ENCODE assay signal across 24 cellular contexts in genomic region chr19:11549386-11549953, GRCh38. TPM values are rescaled to one million over a fixed set of nuclear protein-coding genes. Genes with fewer than 3 reads are reported as not detected.
A peak's percentile ranks its signal among the peaks of the same experiment; 100 is the strongest.
DNase-seq lines count a peak whose midpoint lies in the region; ATAC-seq, FAIRE-seq and TF ChIP-seq lines count a peak whose summit lies in the region.
"Had no signal": no experiment of that assay in that cellular context is flagged by ENCODE, and none has a peak within 500 bp of the region (broad histone marks: within the 10 kb centered on the region; RNA-seq: fewer than 3 reads in every experiment).

No MANE protein-coding gene starts in this region.

- no peak overlapping the region for H3K18ac ChIP-seq in mesenchymal stem cell (ENCODE audit: low read depth in 1 of 2, low read length in 2 of 2)

- no peak overlapping the region for H2BK5ac ChIP-seq in mesenchymal stem cell (ENCODE audit: low read depth, low read length, poor library complexity, severe bottlenecking)

- H3K14ac ChIP-seq in mesenchymal stem cell (ENCODE audit: low read length in 2 of 2), result no peak overlapping the region

- POLR2A ChIA-PET in WTC11 (lab: Charles Lee), result no interaction called here

- peak overlapping the region; percentile 46 for H4K91ac ChIP-seq in mesenchymal stem cell (ENCODE audit: low read length)

- peaks cover 25 to 59% of the 10 kb centered on the region in 2 experiments for H3K36me3 ChIP-seq in mesenchymal stem cell (ENCODE audit: control insufficient read depth in 1 of 2, insufficient read depth in 2 of 2, low read depth in 1 of 2, low read length in 2 of 2)
- H3K36me3 ChIP-seq in stomach smooth muscle (ENCODE audit: control insufficient read depth in 2 of 2, insufficient read depth in 2 of 2, low read length in 2 of 2), result peaks cover 48 to 51% of the 10 kb centered on the region in 2 donors

- no peak overlapping the region for H3K4me2 ChIP-seq in mesenchymal stem cell (ENCODE audit: low read length, poor library complexity, severe bottlenecking)
- H3K4me2 ChIP-seq: BLaER1 treated with 17β-estradiol and CSF1 and Interleukin-3, amounts not matched to agents 10 nM and 100 nM had no signal

- TF ChIP-seq POLR2A in GM12892 (IDR thresholded peaks at IDR 0.05; ENCODE audit: low read depth, low read length), result no peak

- H3K27me3 Mint-ChIP-seq in WTC11 (ENCODE audit: low read depth), result no peaks in the 10 kb centered on the region
- peaks cover 0 to 3% of the 10 kb centered on the region in 2 donors for H3K27me3 Mint-ChIP-seq in natural killer cell treated with Interleukin-12 subunit alpha and Interleukin-12 subunit beta and Interleukin-15 and Interleukin-18, amount 100 ng/mL, for 72 hours
- H3K27me3 Mint-ChIP-seq: CD4-positive, alpha-beta T cell had no signal

- no peak overlapping the region for H3K27ac Mint-ChIP-seq in WTC11
- no peak overlapping the region for H3K27ac Mint-ChIP-seq in natural killer cell treated with Interleukin-12 subunit alpha and Interleukin-12 subunit beta and Interleukin-15 and Interleukin-18, amount 100 ng/mL, for 72 hours
- H3K27ac Mint-ChIP-seq: CD4-positive, alpha-beta T cell had no signal

- DNase-seq in GM20000 (ENCODE audit: low spot score) (peak; percentile 3), WTC11 (ENCODE audit: low spot score) (no peak), mesenchymal stem cell (no peak), GM12892 (ENCODE audit: insufficient read length) (no peak), NCI-H2196 treated with DMSO at 0.1 percent for 48 hours (lab: John Stamatoyannopoulos, UW; ENCODE audit: unreplicated experiment) (no peak)
- DNase-seq in natural killer cell treated with Interleukin-12 subunit alpha and Interleukin-12 subunit beta and Interleukin-15 and Interleukin-18, amount 100 ng/mL, for 72 hours (ENCODE audit: low spot score), result no peak
- DNase-seq: CD4-positive, alpha-beta T cell; DMS53; Kasumi-1; NCI-H1092 treated with DMSO at 0.1 percent for 48 hours; NCI-H1436; NCI-H187; NCI-H2081 treated with DMSO at 0.1 percent for 48 hours; NCI-H2171 treated with DMSO at 0.1 percent for 48 hours; NCI-H446; NCI-H524 treated with DMSO at 0.1 percent for 48 hours; NCI-H774 had no signal

- H3K9ac ChIP-seq in mesenchymal stem cell (ENCODE audit: low read length) (no peak overlapping the region), stomach smooth muscle (ENCODE audit: low read length in 2 of 2) (no peak overlapping the region)
- H3K9ac ChIP-seq: BLaER1 treated with 17β-estradiol and CSF1 and Interleukin-3, amounts not matched to agents 10 nM and 100 nM had no signal

- H4K8ac ChIP-seq in mesenchymal stem cell (ENCODE audit: low read length), result no peak overlapping the region

- peak; percentile 10; the same call in 1 of the 2 replicates for ATAC-seq in WTC11
- no peak for ATAC-seq in natural killer cell treated with Interleukin-12 subunit alpha and Interleukin-12 subunit beta and Interleukin-15 and Interleukin-18, amount 100 ng/mL, for 72 hours
- no peak for ATAC-seq in GM21526 (IDR thresholded peaks at IDR 0.05; ENCODE audit: low FRiP score, unreplicated experiment)

- no peak overlapping the region for H2BK120ac ChIP-seq in mesenchymal stem cell (ENCODE audit: low read depth, low read length)

- H3K27me3 ChIP-seq in mesenchymal stem cell (ENCODE audit: control insufficient read depth in 1 of 2, insufficient read depth in 1 of 2, low read length in 2 of 2) (no peaks in the 10 kb centered on the region), stomach smooth muscle (ENCODE audit: control insufficient read depth in 1 of 2, insufficient read depth in 2 of 2, low read length in 2 of 2) (no peaks in the 10 kb centered on the region)
- H3K27me3 ChIP-seq: BLaER1 treated with 17β-estradiol and CSF1 and Interleukin-3, amounts not matched to agents 10 nM and 100 nM had no signal

- H3K4me3 ChIP-seq in mesenchymal stem cell (ENCODE audit: insufficient read depth in 1 of 2, low read depth in 1 of 2, low read length in 2 of 2) (no peak overlapping the region), stomach smooth muscle (ENCODE audit: low read length in 2 of 2) (no peak overlapping the region)
- H3K4me3 ChIP-seq: BLaER1 treated with 17β-estradiol and CSF1 and Interleukin-3, amounts not matched to agents 10 nM and 100 nM had no signal

- H3K79me1 ChIP-seq in mesenchymal stem cell (replicated peaks; ENCODE audit: low read length, poor library complexity, severe bottlenecking), result peaks cover 11% of the 10 kb centered on the region

- H2AFZ ChIP-seq in mesenchymal stem cell (ENCODE audit: low read depth, low read length), result no peak overlapping the region

- no peaks in the 10 kb centered on the region for H3K4me1 Mint-ChIP-seq in WTC11
- H3K4me1 Mint-ChIP-seq in natural killer cell treated with Interleukin-12 subunit alpha and Interleukin-12 subunit beta and Interleukin-15 and Interleukin-18, amount 100 ng/mL, for 72 hours (ENCODE audit: low read depth in 2 of 2), result no peaks in the 10 kb centered on the region

- WGBS in mesenchymal stem cell, result 97% methylated on average over 23 of the region's 24 CpGs

- H3K9me3 ChIP-seq in mesenchymal stem cell (ENCODE audit: control insufficient read depth, low read length) (no peaks in the 10 kb centered on the region), stomach smooth muscle (ENCODE audit: control insufficient read depth in 2 of 2, low read length in 2 of 2) (no peaks in the 10 kb centered on the region)
- H3K9me3 ChIP-seq: BLaER1 treated with 17β-estradiol and CSF1 and Interleukin-3, amounts not matched to agents 10 nM and 100 nM had no signal

- H3K4me1 ChIP-seq in mesenchymal stem cell (ENCODE audit: control insufficient read depth, insufficient read depth, low read depth, low read length) (peaks cover 3% of the 10 kb centered on the region), stomach smooth muscle (ENCODE audit: control insufficient read depth, insufficient read depth, low read length) (peaks cover 41% of the 10 kb centered on the region)

- no peak overlapping the region for H3K4ac ChIP-seq in mesenchymal stem cell (ENCODE audit: low read depth in 1 of 2, low read length in 2 of 2)

- H3K23ac ChIP-seq in mesenchymal stem cell (ENCODE audit: low read length in 2 of 2), result no peak overlapping the region

- H3K27ac ChIP-seq in mesenchymal stem cell (ENCODE audit: low read length, poor library complexity, severe bottlenecking) (no peak overlapping the region), stomach smooth muscle (ENCODE audit: low read length) (peak overlapping the region; percentile 55)
- H3K27ac ChIP-seq: BLaER1 treated with 17β-estradiol and CSF1 and Interleukin-3, amounts not matched to agents 10 nM and 100 nM; HL-60 had no signal

- no peak for FAIRE-seq in GM12892 (lab: Jason Lieb, UNC)
- FAIRE-seq: A204.1, RCC 7860 had no signal

- CTCF ChIA-PET in WTC11 (lab: Charles Lee), result interaction anchor here (1.3 kb wide), 1 partner anchor 13 kb away, joined by 3 read pairs; no protein-coding TSS in a partner anchor

- H3K36me3 Mint-ChIP-seq in WTC11, result peaks cover 9% of the 10 kb centered on the region
- no peaks in the 10 kb centered on the region for H3K36me3 Mint-ChIP-seq in natural killer cell treated with Interleukin-12 subunit alpha and Interleukin-12 subunit beta and Interleukin-15 and Interleukin-18, amount 100 ng/mL, for 72 hours

- H2BK15ac ChIP-seq in mesenchymal stem cell (ENCODE audit: low read depth, poor library complexity, severe bottlenecking), result no peak overlapping the region

- no peaks in the 10 kb centered on the region for H3K9me3 Mint-ChIP-seq in WTC11
- H3K9me3 Mint-ChIP-seq in natural killer cell treated with Interleukin-12 subunit alpha and Interleukin-12 subunit beta and Interleukin-15 and Interleukin-18, amount 100 ng/mL, for 72 hours, result no peaks in the 10 kb centered on the region
- H3K9me3 Mint-ChIP-seq: CD4-positive, alpha-beta T cell had no signal

- H2AK5ac ChIP-seq in mesenchymal stem cell (ENCODE audit: low read length, severe bottlenecking), result no peak overlapping the region

- no peak overlapping the region for H3K4me3 Mint-ChIP-seq in WTC11
- H3K4me3 Mint-ChIP-seq in natural killer cell treated with Interleukin-12 subunit alpha and Interleukin-12 subunit beta and Interleukin-15 and Interleukin-18, amount 100 ng/mL, for 72 hours, result no peak overlapping the region
- H3K4me3 Mint-ChIP-seq: CD4-positive, alpha-beta T cell had no signal

- H2BK12ac ChIP-seq in mesenchymal stem cell (ENCODE audit: low read length in 2 of 2), result no peak overlapping the region

- no peak for TF ChIP-seq CTCF in GM20000 (IDR thresholded peaks at IDR 0.05; ENCODE audit: extremely low read depth, missing control alignments)
- no peak for TF ChIP-seq CTCF in WTC11 (IDR thresholded peaks at IDR 0.05)

TF ChIP-seq in WTC11, 78 proteins besides CTCF, POLR2A, EP300 and RAD21:
- no peak for TF ChIP-seq GTF2I (CRISPR knock-in tag; conservative IDR thresholded peaks at IDR 0.05)

RNA-seq across cellular contexts. Expression of gene ELOF1, which starts 9.6 kb away (rescaled TPM):
- total RNA-seq in WTC11 (2021), result 70.9 to 86.0 TPM (median 73.4 TPM) in 3 replicates
- 70.5 TPM for polyA plus RNA-seq in mesenchymal stem cell (2013, experiment 1 of 2)
- polyA plus RNA-seq in mesenchymal stem cell (2013, experiment 2 of 2), result 70.0 TPM
- total RNA-seq in natural killer cell treated with Interleukin-12 subunit alpha and Interleukin-12 subunit beta and Interleukin-15 and Interleukin-18, amount 100 ng/mL, for 72 hours, result 10 to 100 TPM; 58.3 to 95.1 TPM
- 51.9 TPM for polyA plus RNA-seq in GM12892 (2012; ENCODE audit: missing spikeins)

RNA-seq across cellular contexts. Expression of gene CNN1, which starts 10.8 kb away (rescaled TPM):
- total RNA-seq in WTC11 (2021), result 16.0 to 18.0 TPM (median 17.4 TPM) in 3 replicates
- polyA plus RNA-seq in mesenchymal stem cell (2013, experiment 1 of 2), result 25.1 TPM
- polyA plus RNA-seq in mesenchymal stem cell (2013, experiment 2 of 2), result 26.5 TPM
- total RNA-seq in natural killer cell treated with Interleukin-12 subunit alpha and Interleukin-12 subunit beta and Interleukin-15 and Interleukin-18, amount 100 ng/mL, for 72 hours, result not detected
- polyA plus RNA-seq in GM12892 (2012; ENCODE audit: missing spikeins), result not detected
- total RNA-seq: CD4-positive, alpha-beta T cell had no signal

RNA-seq across cellular contexts. Expression of gene ECSIT, which starts 20.5 kb away (rescaled TPM):
- 56.4 to 64.1 TPM (median 61.7 TPM) in 3 replicates for total RNA-seq in WTC11 (2021)
- 18.8 TPM for polyA plus RNA-seq in mesenchymal stem cell (2013, experiment 1 of 2)
- 18.9 TPM for polyA plus RNA-seq in mesenchymal stem cell (2013, experiment 2 of 2)
- 10 to 100 TPM; 27.0 to 37.3 TPM for total RNA-seq in natural killer cell treated with Interleukin-12 subunit alpha and Interleukin-12 subunit beta and Interleukin-15 and Interleukin-18, amount 100 ng/mL, for 72 hours
- 14.4 TPM for polyA plus RNA-seq in GM12892 (2012; ENCODE audit: missing spikeins)

RNA-seq across cellular contexts. Expression of gene ACP5, which starts 28.0 kb away (rescaled TPM):
- total RNA-seq in WTC11 (2021), result 8.6 to 14.3 TPM (median 11.8 TPM) in 3 replicates
- 13.7 TPM for polyA plus RNA-seq in mesenchymal stem cell (2013, experiment 1 of 2)
- 13.5 TPM for polyA plus RNA-seq in mesenchymal stem cell (2013, experiment 2 of 2)
- total RNA-seq in natural killer cell treated with Interleukin-12 subunit alpha and Interleukin-12 subunit beta and Interleukin-15 and Interleukin-18, amount 100 ng/mL, for 72 hours, result 1 to 10 TPM; 3.0 to 3.5 TPM
- polyA plus RNA-seq in GM12892 (2012; ENCODE audit: missing spikeins), result 37.1 TPM
- total RNA-seq: G401 had no signal

RNA-seq across cellular contexts. Expression of gene ZNF653, which starts 43.8 kb away (rescaled TPM):
- 10.3 to 13.4 TPM (median 11.5 TPM) in 3 replicates for total RNA-seq in WTC11 (2021)
- polyA plus RNA-seq in mesenchymal stem cell (2013, experiment 1 of 2), result 5.0 TPM
- polyA plus RNA-seq in mesenchymal stem cell (2013, experiment 2 of 2), result 4.1 TPM
- 10 to 100 TPM; 23.7 to 23.8 TPM for total RNA-seq in natural killer cell treated with Interleukin-12 subunit alpha and Interleukin-12 subunit beta and Interleukin-15 and Interleukin-18, amount 100 ng/mL, for 72 hours
- polyA plus RNA-seq in GM12892 (2012; ENCODE audit: missing spikeins), result 3.9 TPM

Comparison
In these comparisons a context has a peak if more than half of its experiments do, and no peak if none do; other contexts are left out.
1. RNA of gene CNN1, which starts 10.8 kb away (total RNA-seq): 16.0 to 18.0 TPM in WTC11; not detected in natural killer cell treated with Interleukin-12 subunit alpha and Interleukin-12 subunit beta and Interleukin-15 and Interleukin-18, amount 100 ng/mL, for 72 hours; every median in the first group is over 10 times any median in the second.